In genomic region chr14:44962573-44963528, GRCh38 we compare ENCODE assay signal across 8 cellular contexts. TPM values are rescaled to one million over a fixed set of nuclear protein-coding genes. Genes with fewer than 3 reads are reported as not detected.
DNase-seq lines count a peak whose midpoint lies in the region; ATAC-seq and TF ChIP-seq lines count a peak whose summit lies in the region.

No MANE protein-coding gene starts in this region.

- peak overlapping the region; percentile 76 for H3K9ac ChIP-seq in SK-N-SH
- H3K9ac ChIP-seq in mucosa of stomach (ENCODE audit: low read length) = peak overlapping the region; percentile 88

- peak overlapping the region; percentile 73 to 84 for H3K4me3 ChIP-seq in SK-N-SH (ENCODE audit: low read depth in 2 of 2, low read length in 1 of 2)
- H3K4me3 ChIP-seq in mucosa of stomach (ENCODE audit: low read length) = peak overlapping the region; percentile 99

- H3F3A ChIP-seq in SK-N-SH (replicated peaks; ENCODE audit: insufficient read depth) = peaks cover 10% of the 10 kb centered on the region

- peak overlapping the region; percentile 80 for H3K4me2 ChIP-seq in SK-N-SH

- TF ChIP-seq EP300 in SK-N-SH (IDR thresholded peaks at IDR 0.05; ENCODE audit: borderline replicate concordance in 1 of 2, low read depth in 1 of 2, low read length in 1 of 2) = no peak

- H3K4me1 Mint-ChIP-seq in activated CD4-positive, alpha-beta T cell treated with anti-CD3 and anti-CD28 coated beads for 36 hours = peaks cover 57% of the 10 kb centered on the region
- H3K4me1 Mint-ChIP-seq in activated CD4-positive, alpha-beta T cell treated with anti-CD3 and anti-CD28 coated beads, Interleukin-2, amount 10 ng/mL, durations not matched to agents 24 days and 14 days = peaks cover 47% of the 10 kb centered on the region

- CTCF ChIA-PET in activated CD4-positive, alpha-beta T cell treated with anti-CD3 and anti-CD28 coated beads for 36 hours (lab: Charles Lee) = interaction anchor here (0.8 to 1.4 kb wide), 4 partner anchors 170 to 306 kb away, joined by 3 to 5 read pairs (median 3); partner anchors contain the start of genes FANCM and MIS18BP1
- CTCF ChIA-PET in SK-N-SH (lab: Yijun Ruan, JAX) = interaction anchor here (1.1 to 1.2 kb wide), 2 partner anchors 14 to 50 kb away, joined by 3 to 4 read pairs; no protein-coding TSS in a partner anchor

- ATAC-seq in activated CD4-positive, alpha-beta T cell treated with anti-CD3 and anti-CD28 coated beads for 36 hours = no peak
- ATAC-seq in HG02852 (IDR thresholded peaks at IDR 0.05; ENCODE audit: unreplicated experiment) (peak; percentile 0), esophagus mucosa (peak; percentile 2)

- H3K36me3 ChIP-seq in SK-N-SH (replicated peaks in 1 of 2; ENCODE audit: control insufficient read depth in 1 of 2, insufficient read depth in 2 of 2, low read length in 1 of 2) (no peaks in the 10 kb centered on the region), mucosa of stomach (ENCODE audit: control insufficient read depth, insufficient read depth, low read length) (no peaks in the 10 kb centered on the region)

- POLR2A ChIA-PET in activated CD4-positive, alpha-beta T cell treated with anti-CD3 and anti-CD28 coated beads for 36 hours (lab: Charles Lee) = interaction anchor here (0.7 to 2.2 kb wide), 4 partner anchors 25 to 173 kb away, joined by 3 to 8 read pairs (median 4); partner anchors contain the start of genes FANCM and FKBP3
- POLR2A ChIA-PET in SK-N-SH (lab: Yijun Ruan, JAX) = interaction anchor here (1.3 kb wide), 1 partner anchor 173 kb away, joined by 3 read pairs; the partner anchor contains the start of gene FANCM

- no peak for TF ChIP-seq RAD21 in SK-N-SH (IDR thresholded peaks at IDR 0.05; ENCODE audit: low read length)

- H3K27me3 Mint-ChIP-seq in activated CD4-positive, alpha-beta T cell treated with anti-CD3 and anti-CD28 coated beads for 36 hours = no peaks in the 10 kb centered on the region
- no peaks in the 10 kb centered on the region for H3K27me3 Mint-ChIP-seq in activated CD4-positive, alpha-beta T cell treated with anti-CD3 and anti-CD28 coated beads, Interleukin-2, amount 10 ng/mL, durations not matched to agents 24 days and 14 days

- TF ChIP-seq CTCF in SK-N-SH (IDR thresholded peaks at IDR 0.05) = no peak

- intact Hi-C loops in activated CD4-positive, alpha-beta T cell treated with anti-CD3 and anti-CD28 coated beads for 36 hours (cut with DNase I, micrococcal nuclease) = loop anchor here (1.0 kb wide), 4 partner anchors 66 to 290 kb away; partner anchors contain the start of genes FKBP3 (in 2 of the 2), PRPF39 (in 2 of the 2) and MIS18BP1 (in 1 of the 2)
- intact Hi-C loops in activated CD4-positive, alpha-beta T cell treated with anti-CD3 and anti-CD28 coated beads, Interleukin-2, amount 10 ng/mL, durations not matched to agents 24 days and 14 days (cut with micrococcal nuclease) = loop anchor here (1.0 to 5.0 kb wide), 6 partner anchors 10 to 127 kb away; partner anchors contain the start of gene PRPF39

- H3K9me3 ChIP-seq in SK-N-SH (no peaks in the 10 kb centered on the region), mucosa of stomach (ENCODE audit: control insufficient read depth, low read length) (no peaks in the 10 kb centered on the region)

- peaks cover 87% of the 10 kb centered on the region for H3K79me2 ChIP-seq in SK-N-SH (ENCODE audit: insufficient read depth)

- peaks cover 26% of the 10 kb centered on the region for H3K36me3 Mint-ChIP-seq in activated CD4-positive, alpha-beta T cell treated with anti-CD3 and anti-CD28 coated beads for 36 hours (ENCODE audit: low read depth)
- peaks cover 16% of the 10 kb centered on the region for H3K36me3 Mint-ChIP-seq in activated CD4-positive, alpha-beta T cell treated with anti-CD3 and anti-CD28 coated beads, Interleukin-2, amount 10 ng/mL, durations not matched to agents 24 days and 14 days (ENCODE audit: low read depth)

- 0 out of 2 replicates have a peak overlapping the region, but pooled peaks have one; percentile 72 for H2AFZ ChIP-seq in SK-N-SH (ENCODE audit: low read depth)

- H3K9me3 Mint-ChIP-seq in activated CD4-positive, alpha-beta T cell treated with anti-CD3 and anti-CD28 coated beads for 36 hours (ENCODE audit: low read depth) = peaks cover 13% of the 10 kb centered on the region
- H3K9me3 Mint-ChIP-seq in activated CD4-positive, alpha-beta T cell treated with anti-CD3 and anti-CD28 coated beads, Interleukin-2, amount 10 ng/mL, durations not matched to agents 24 days and 14 days = no peaks in the 10 kb centered on the region

- 7% methylated on average over 20 of the region's 39 CpGs for WGBS in SK-N-SH (ENCODE audit: low lambda C conversion rate)

- H3K27me3 ChIP-seq in SK-N-SH (ENCODE audit: insufficient read depth) (no peaks in the 10 kb centered on the region), mucosa of stomach (ENCODE audit: control insufficient read depth, insufficient read depth, low read length) (no peaks in the 10 kb centered on the region)

- no peaks in the 10 kb centered on the region for H3K9me2 ChIP-seq in SK-N-SH

- peaks cover 43% of the 10 kb centered on the region for H4K20me1 ChIP-seq in SK-N-SH (ENCODE audit: insufficient read depth)

- H3K4me1 ChIP-seq in SK-N-SH (ENCODE audit: control insufficient read depth in 1 of 2, insufficient read depth in 2 of 2, low read depth in 1 of 2, low read length in 1 of 2) (no peaks in the 10 kb centered on the region; a peak in 3 of 4 replicates), mucosa of stomach (ENCODE audit: control insufficient read depth, insufficient read depth, low read length) (peaks cover 5% of the 10 kb centered on the region)

- H3K27ac ChIP-seq in SK-N-SH (ENCODE audit: low read depth in 2 of 2, low read length in 1 of 2) = peak overlapping the region; percentile 67 to 74

- no peak overlapping the region for H3K4me3 Mint-ChIP-seq in activated CD4-positive, alpha-beta T cell treated with anti-CD3 and anti-CD28 coated beads for 36 hours
- H3K4me3 Mint-ChIP-seq in activated CD4-positive, alpha-beta T cell treated with anti-CD3 and anti-CD28 coated beads, Interleukin-2, amount 10 ng/mL, durations not matched to agents 24 days and 14 days = no peak overlapping the region

- peak; percentile 57 for DNase-seq in activated CD4-positive, alpha-beta T cell treated with anti-CD3 and anti-CD28 coated beads for 36 hours
- DNase-seq in activated CD4-positive, alpha-beta T cell treated with anti-CD3 and anti-CD28 coated beads, Interleukin-2, amount 10 ng/mL, durations not matched to agents 24 days and 14 days = no peak
- DNase-seq in SK-N-SH (no peak), NCI-H187 treated with DMSO at 0.1 percent for 48 hours (lab: John Stamatoyannopoulos, UW) (no peak), iPS-NIHi11 (ENCODE audit: low spot score) (no peak)

- H3K27ac Mint-ChIP-seq in activated CD4-positive, alpha-beta T cell treated with anti-CD3 and anti-CD28 coated beads for 36 hours = peak overlapping the region; percentile 17
- no peak overlapping the region for H3K27ac Mint-ChIP-seq in activated CD4-positive, alpha-beta T cell treated with anti-CD3 and anti-CD28 coated beads, Interleukin-2, amount 10 ng/mL, durations not matched to agents 24 days and 14 days

TF ChIP-seq in SK-N-SH, 30 proteins besides CTCF, POLR2A, EP300 and RAD21 (continues in another document):
- TF ChIP-seq PBX3 (IDR thresholded peaks at IDR 0.05) (no peak), USF2 (IDR thresholded peaks at IDR 0.05; ENCODE audit: borderline replicate concordance, low read depth, low read length) (no peak), NFIC (IDR thresholded peaks at IDR 0.05; ENCODE audit: borderline replicate concordance) (no peak), FOSL2 (IDR thresholded peaks at IDR 0.05; ENCODE audit: borderline replicate concordance, low read depth) (no peak), ELF1 (IDR thresholded peaks at IDR 0.05) (no peak), SMC3 (IDR thresholded peaks at IDR 0.05; ENCODE audit: low read depth, low read length) (no peak), CHD2 (IDR thresholded peaks at IDR 0.05; ENCODE audit: low read length, partially characterized antibody) (no peak), RFX5 (IDR thresholded peaks at IDR 0.05; ENCODE audit: low read length) (no peak), FOXM1 (IDR thresholded peaks at IDR 0.05; ENCODE audit: low read depth) (no peak)

RNA-seq across cellular contexts. Expression of gene TOGARAM1, which starts 0.9 kb away (rescaled TPM):
- total RNA-seq in activated CD4-positive, alpha-beta T cell treated with anti-CD3 and anti-CD28 coated beads for 36 hours = 1 to 10 TPM; 5.7 to 6.6 TPM
- 7.6 and 7.9 TPM in 2 replicates for total RNA-seq in activated CD4-positive, alpha-beta T cell treated with anti-CD3 and anti-CD28 coated beads, Interleukin-2, amount 10 ng/mL, durations not matched to agents 24 days and 14 days
- 2.1 and 4.1 TPM in 2 replicates for polyA plus RNA-seq in SK-N-SH (2012; rRNA removed)
- 2.5 and 3.3 TPM in 2 replicates for polyA plus RNA-seq in SK-N-SH (2012; cell fraction: cytosol; rRNA removed)
- polyA plus RNA-seq in SK-N-SH (2012; cell fraction: nucleus; rRNA removed) = 3.1 and 4.7 TPM in 2 replicates
- total RNA-seq in esophagus mucosa = 8.8 TPM

RNA-seq across cellular contexts. Expression of gene KLHL28, which starts 1.1 kb away (rescaled TPM):
- 10 to 100 TPM; 11.3 to 12.3 TPM for total RNA-seq in activated CD4-positive, alpha-beta T cell treated with anti-CD3 and anti-CD28 coated beads for 36 hours
- total RNA-seq in activated CD4-positive, alpha-beta T cell treated with anti-CD3 and anti-CD28 coated beads, Interleukin-2, amount 10 ng/mL, durations not matched to agents 24 days and 14 days = 14.7 and 14.9 TPM in 2 replicates
- polyA plus RNA-seq in SK-N-SH (2012; rRNA removed) = 0.72 and 1.3 TPM in 2 replicates
- polyA plus RNA-seq in SK-N-SH (2012; cell fraction: cytosol; rRNA removed) = 1.6 TPM in 2 replicates
- polyA plus RNA-seq in SK-N-SH (2012; cell fraction: nucleus; rRNA removed) = 2.0 and 2.3 TPM in 2 replicates
- 8.2 TPM for total RNA-seq in esophagus mucosa
